9 cellular contexts compared by ENCODE assay signal in the genomic region with DNA sequence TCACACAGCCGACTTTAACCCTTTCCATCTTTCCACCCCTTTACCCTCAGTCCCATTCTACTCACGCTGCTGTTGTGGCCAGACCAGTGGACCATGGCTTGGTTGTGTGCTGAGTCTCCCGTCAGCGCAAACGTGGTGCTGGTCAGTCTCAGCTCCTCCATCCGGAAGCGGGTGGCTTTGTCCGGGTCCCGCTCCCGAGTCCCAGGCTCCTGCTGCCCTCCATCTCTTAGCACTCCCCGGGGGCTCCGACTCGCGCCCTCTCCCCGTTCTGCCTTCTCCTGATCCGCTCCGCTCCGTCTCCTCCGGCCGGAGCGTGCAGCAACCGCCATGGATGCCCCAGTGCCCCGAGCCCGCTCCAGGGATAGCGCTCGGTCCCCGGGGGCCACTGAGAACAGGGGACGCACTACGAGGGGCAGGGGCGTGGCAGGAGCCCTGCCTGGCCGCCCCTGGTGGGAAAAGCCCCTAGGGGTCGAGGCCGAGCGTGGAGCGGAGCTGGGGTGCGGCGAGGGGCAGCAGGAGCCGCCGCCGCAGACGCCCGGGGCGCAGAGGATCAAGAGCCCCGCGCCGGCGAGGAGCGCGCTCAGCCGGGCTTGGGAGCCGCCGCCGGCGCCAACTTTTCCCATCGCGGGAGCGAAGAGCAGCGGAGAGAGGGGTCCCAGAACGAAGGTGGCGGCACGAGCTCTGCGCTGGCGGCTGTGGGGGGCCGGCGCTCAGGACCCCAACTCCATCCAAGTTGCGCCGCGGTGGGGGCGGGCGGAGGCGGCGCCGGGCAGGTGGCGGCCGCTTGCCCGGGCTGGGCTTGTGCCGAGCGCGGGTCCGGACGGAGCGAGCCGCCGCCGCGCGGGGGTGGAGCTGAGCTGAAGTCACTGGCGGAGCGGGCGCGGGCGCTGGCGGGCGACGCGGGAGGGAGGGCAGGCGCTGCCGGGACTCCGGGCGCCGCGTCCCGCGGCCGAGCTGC. TPM values are rescaled to one million over a fixed set of nuclear protein-coding genes. Genes with fewer than 3 reads are reported as not detected.
DNase-seq lines count a peak whose midpoint lies in the region; ATAC-seq and TF ChIP-seq lines count a peak whose summit lies in the region.
"Had no signal": no experiment of that assay in that cellular context is flagged by ENCODE, and none has a peak within 500 bp of the region (broad histone marks: within the 10 kb centered on the region; RNA-seq: fewer than 3 reads in every experiment).

A gene (minus strand): TSS at position 803 of the 958 bp plus-strand sequence.

- H3K79me2 ChIP-seq in smooth muscle cell (ENCODE audit: low read depth): no peaks in the 10 kb centered on the region

- H3K4me1 ChIP-seq in smooth muscle cell (ENCODE audit: low read depth): peaks cover 10% of the 10 kb centered on the region

- H3F3A ChIP-seq in smooth muscle cell (ENCODE audit: low read depth): no peaks in the 10 kb centered on the region

- H3K9me3 Mint-ChIP-seq in chondrocyte (ENCODE audit: low read depth): no peaks in the 10 kb centered on the region

- H4K20me1 ChIP-seq in smooth muscle cell (ENCODE audit: low read depth): no peaks in the 10 kb centered on the region

- H3K27ac Mint-ChIP-seq in chondrocyte (ENCODE audit: unreplicated experiment): no peak within 1 kb of the TSS

- H3K27me3 Mint-ChIP-seq in chondrocyte (ENCODE audit: low read depth): peaks cover 52% of the 10 kb centered on the region

- H2AFZ ChIP-seq in smooth muscle cell (ENCODE audit: low read depth): no peak within 1 kb of the TSS

- H3K4me1 Mint-ChIP-seq in chondrocyte (ENCODE audit: low read depth): peaks cover 10% of the 10 kb centered on the region

- H3K36me3 ChIP-seq in smooth muscle cell (ENCODE audit: low read depth): no peaks in the 10 kb centered on the region

- peak within 1 kb of the TSS; percentile 71 for H3K4me3 Mint-ChIP-seq in chondrocyte (ENCODE audit: unreplicated experiment)

- no peak for TF ChIP-seq CTCF in chondrocyte (IDR thresholded peaks at IDR 0.05)
- TF ChIP-seq CTCF in smooth muscle cell (IDR thresholded peaks at IDR 0.05; ENCODE audit: borderline replicate concordance, insufficient read depth, poor library complexity, severe bottlenecking): no peak

- H3K9ac ChIP-seq in smooth muscle cell (ENCODE audit: low read depth): no peak within 1 kb of the TSS

- peaks cover 91% of the 10 kb centered on the region for H3K27me3 ChIP-seq in smooth muscle cell (ENCODE audit: low read depth)

- H3K27ac ChIP-seq in smooth muscle cell (ENCODE audit: low read depth): no peak within 1 kb of the TSS

- ATAC-seq in HG03354 (IDR thresholded peaks at IDR 0.05; ENCODE audit: poor library complexity, severe bottlenecking, unreplicated experiment): peak; percentile 55
- ATAC-seq in left lobe of liver: peak; percentile 96
- no peak for ATAC-seq in HG03520 (IDR thresholded peaks at IDR 0.05; ENCODE audit: unreplicated experiment)

- DNase-seq in chondrocyte (ENCODE audit: low spot score) (peak; percentile 83), left lobe of liver (ENCODE audit: low spot score) (no peak), smooth muscle cell (lab: John Stamatoyannopoulos, UW; ENCODE audit: unreplicated experiment) (no peak), NOMO-1 treated with DMSO at 0.1 percent for 48 hours (lab: John Stamatoyannopoulos, UW; ENCODE audit: unreplicated experiment) (no peak), NCI-H526 (lab: John Stamatoyannopoulos, UW) (no peak)
- DNase-seq in activated naive CD4-positive, alpha-beta T cell treated with anti-CD3 and anti-CD28 coated beads, Interleukin-2, amount 50 U/mL, for 16 hours: no peak
- DNase-seq: NCI-H2081 had no signal

- H3K4me2 ChIP-seq in smooth muscle cell: peak within 1 kb of the TSS; percentile 92

- peak within 1 kb of the TSS; percentile 56 for H3K4me3 ChIP-seq in smooth muscle cell

- H3K9me3 ChIP-seq in smooth muscle cell (replicated peaks; ENCODE audit: low read depth): no peaks in the 10 kb centered on the region

- peaks cover 2% of the 10 kb centered on the region for H3K36me3 Mint-ChIP-seq in chondrocyte (ENCODE audit: low read depth)

- WGBS in smooth muscle cell (ENCODE audit: low lambda C conversion rate): under 1% methylated on average over 60 of the region's 105 CpGs

RNA-seq across cellular contexts. Expression of the gene that starts here (rescaled TPM):
- total RNA-seq in chondrocyte: not detected in 3 replicates
- total RNA-seq in left lobe of liver: 0.10 TPM
- 0.27 and 0.67 TPM in 2 replicates for total RNA-seq in smooth muscle cell
- 0.83 TPM in 1 of 2 replicates, not detected in the other for polyA plus RNA-seq in smooth muscle cell

Comparison
In these comparisons a context has a peak if more than half of its experiments do, and no peak if none do; other contexts are left out.
1. Peak in DNase-seq in chondrocyte; RNA of the gene not detected or under 1 TPM.
2. Peak in ATAC-seq in left lobe of liver; RNA of the gene not detected or under 1 TPM.